ENCODE assay signal across 18 cellular contexts in the genomic region with DNA sequence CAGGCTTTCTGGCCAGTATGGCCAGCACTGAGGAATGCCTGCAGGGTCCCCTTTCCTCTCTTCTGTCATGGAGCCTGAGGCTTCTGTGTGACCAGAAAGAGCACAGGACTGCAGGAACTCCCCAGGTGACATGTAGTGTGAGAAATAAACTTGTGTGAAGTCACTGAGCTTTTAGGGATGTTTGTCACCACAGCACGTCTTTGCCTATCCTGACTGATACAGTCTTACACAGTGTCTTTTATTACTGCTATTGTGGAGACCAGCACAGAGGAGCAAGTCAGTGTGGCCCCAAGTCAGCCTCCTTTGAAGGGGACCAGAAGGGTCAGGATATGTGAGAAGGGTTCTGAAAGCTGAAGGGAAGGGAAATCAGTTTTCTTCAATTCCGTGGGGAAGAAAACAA.
"Had no signal": no experiment of that assay in that cellular context is flagged by ENCODE, and none has a peak within 500 bp of the region (broad histone marks: within the 10 kb centered on the region; RNA-seq: fewer than 3 reads in every experiment).

No MANE protein-coding gene starts in this region.

- H3K27me3 ChIP-seq: cardiac muscle cell, left lung, transverse colon had no signal

- H3K36me3 ChIP-seq: cardiac muscle cell, left lung, transverse colon had no signal

- H3K9me3 Mint-ChIP-seq: nephron had no signal

- H3K27ac ChIP-seq: cardiac muscle cell, left lung, psoas muscle, transverse colon had no signal

- ATAC-seq: left lung had no signal

- H3K4me1 ChIP-seq: left lung had no signal

- DNase-seq: cerebellar nuclear complex; dermis blood vessel endothelial cell; foreskin melanocyte; islet precursor cell; left lung; mesenchymal stem cell; midbrain; naive B cell; psoas muscle; retina; small intestine; stimulated activated CD4-positive, alpha-beta T cell treated with anti-CD3 and anti-CD28 coated beads, Interleukin-12 subunit alpha, Interleukin-12 subunit beta, amount 100 ng/mL, for 4 hours; stimulated activated naive CD4-positive, alpha-beta T cell; transverse colon had no signal

- H3K36me3 Mint-ChIP-seq: naive B cell had no signal

- H3K4me1 Mint-ChIP-seq: naive B cell had no signal

- FAIRE-seq: colon, small intestine had no signal

- H3K4me3 Mint-ChIP-seq: naive B cell, nephron had no signal

- H3K4me3 ChIP-seq: cardiac muscle cell, left lung, lung, psoas muscle, transverse colon had no signal

- H3K9me3 ChIP-seq: left lung, psoas muscle, transverse colon had no signal
